Comparison of ENCODE assay signal across 8 cellular contexts in genomic region chr19:42529248-42529764, GRCh38. TPM values are rescaled to one million over a fixed set of nuclear protein-coding genes. Genes with fewer than 3 reads are reported as not detected.
DNase-seq lines count a peak whose midpoint lies in the region; ATAC-seq and TF ChIP-seq lines count a peak whose summit lies in the region.

No MANE protein-coding gene starts in this region.

- DNase-seq in COR-L47 (lab: John Stamatoyannopoulos, UW) = peak; percentile 34
- DNase-seq in RPMI8226 = peak; percentile 45
- peak; percentile 85 for DNase-seq in activated naive CD4-positive, alpha-beta T cell treated with anti-CD3 and anti-CD28 coated beads for 36 hours
- DNase-seq in glutamatergic neuron = peak; percentile 62
- DNase-seq in posterior cingulate gyrus = peak in 6 of 10 donors; percentile 57 to 94 (median 78)
- peak; percentile 69 for DNase-seq in type B pancreatic cell (ENCODE audit: extremely low spot score, unreplicated experiment)
- DNase-seq in SKM-1 (lab: John Stamatoyannopoulos, UW; ENCODE audit: unreplicated experiment) = no peak

- peak overlapping the region; percentile 75 for H3K4me3 Mint-ChIP-seq in activated naive CD4-positive, alpha-beta T cell treated with anti-CD3 and anti-CD28 coated beads for 36 hours
- no peak overlapping the region for H3K4me3 Mint-ChIP-seq in glutamatergic neuron (ENCODE audit: unreplicated experiment)
- H3K4me3 Mint-ChIP-seq in type B pancreatic cell = no peak overlapping the region

- TF ChIP-seq CTCF in glutamatergic neuron (IDR thresholded peaks at IDR 0.05; ENCODE audit: partially characterized antibody, unreplicated experiment) = peak; percentile 80
- peak; percentile 94 for TF ChIP-seq CTCF in type B pancreatic cell (conservative IDR thresholded peaks at IDR 0.05)

- intact Hi-C loops in activated naive CD4-positive, alpha-beta T cell treated with anti-CD3 and anti-CD28 coated beads for 36 hours (cut with micrococcal nuclease) = loop anchor here (1.0 kb wide), 2 partner anchors 79 to 91 kb away; no protein-coding TSS in a partner anchor
- intact Hi-C loops in posterior cingulate gyrus (cut with DNase I) = loop anchor here (1.0 kb wide), 1 partner anchor 79 kb away; no protein-coding TSS in a partner anchor

- peak overlapping the region; percentile 82 for H3K27ac Mint-ChIP-seq in activated naive CD4-positive, alpha-beta T cell treated with anti-CD3 and anti-CD28 coated beads for 36 hours
- H3K27ac Mint-ChIP-seq in glutamatergic neuron (ENCODE audit: unreplicated experiment) (no peak overlapping the region), type B pancreatic cell (peak overlapping the region; percentile 79)

- H3K9me3 Mint-ChIP-seq in activated naive CD4-positive, alpha-beta T cell treated with anti-CD3 and anti-CD28 coated beads for 36 hours = no peaks in the 10 kb centered on the region
- H3K9me3 Mint-ChIP-seq in glutamatergic neuron (ENCODE audit: unreplicated experiment) (peaks cover 7% of the 10 kb centered on the region), type B pancreatic cell (no peaks in the 10 kb centered on the region)

- H3K36me3 Mint-ChIP-seq in activated naive CD4-positive, alpha-beta T cell treated with anti-CD3 and anti-CD28 coated beads for 36 hours (ENCODE audit: low read depth) = peaks cover 1% of the 10 kb centered on the region
- peaks cover 4% of the 10 kb centered on the region for H3K36me3 Mint-ChIP-seq in glutamatergic neuron (ENCODE audit: unreplicated experiment)
- no peaks in the 10 kb centered on the region for H3K36me3 Mint-ChIP-seq in type B pancreatic cell

- peaks cover 25% of the 10 kb centered on the region for H3K4me1 Mint-ChIP-seq in activated naive CD4-positive, alpha-beta T cell treated with anti-CD3 and anti-CD28 coated beads for 36 hours (ENCODE audit: low read depth)
- H3K4me1 Mint-ChIP-seq in glutamatergic neuron (ENCODE audit: low read depth, unreplicated experiment) (peaks cover 4% of the 10 kb centered on the region), type B pancreatic cell (ENCODE audit: unreplicated experiment) (peaks cover 10% of the 10 kb centered on the region)

- peak; percentile 61 for ATAC-seq in HG02610 (IDR thresholded peaks at IDR 0.05; ENCODE audit: unreplicated experiment)

- CTCF ChIA-PET in activated naive CD4-positive, alpha-beta T cell treated with anti-CD3 and anti-CD28 coated beads for 36 hours (lab: Charles Lee) = interaction anchor here (0.5 to 5.0 kb wide), 15 partner anchors 8 to 109 kb away, joined by 3 to 123 read pairs (median 5); partner anchors contain the start of gene CXCL17

- H3K27me3 Mint-ChIP-seq in activated naive CD4-positive, alpha-beta T cell treated with anti-CD3 and anti-CD28 coated beads for 36 hours (ENCODE audit: low read depth) = no peaks in the 10 kb centered on the region
- H3K27me3 Mint-ChIP-seq in glutamatergic neuron (ENCODE audit: unreplicated experiment) (peaks cover 4% of the 10 kb centered on the region), type B pancreatic cell (no peaks in the 10 kb centered on the region)

RNA-seq across cellular contexts. Expression of gene CEACAM1, which starts 1.0 kb away (rescaled TPM):
- 1 to 10 TPM; 3.1 to 3.6 TPM for total RNA-seq in activated naive CD4-positive, alpha-beta T cell treated with anti-CD3 and anti-CD28 coated beads for 36 hours
- total RNA-seq in glutamatergic neuron (ENCODE audit: unreplicated experiment) = 0.44 TPM
- 19.1 and 28.8 TPM in 2 replicates for total RNA-seq in type B pancreatic cell (ENCODE audit: low replicate concordance)
